Comparison of ENCODE assay signal across 26 cellular contexts in genomic region chr12:42953021-42953420, GRCh38.
"Had no signal": no experiment of that assay in that cellular context is flagged by ENCODE, and none has a peak within 500 bp of the region (broad histone marks: within the 10 kb centered on the region; RNA-seq: fewer than 3 reads in every experiment).

No MANE protein-coding gene starts in this region.

- H3K9ac ChIP-seq: neural progenitor cell, parathyroid adenoma had no signal

- H3K36me3 ChIP-seq: neural progenitor cell, ovary, right lobe of liver, sigmoid colon, stomach, thoracic aorta, thyroid gland, tibial nerve, upper lobe of left lung, vagina had no signal

- H3K27ac ChIP-seq: neural progenitor cell, ovary, parathyroid adenoma, psoas muscle, right lobe of liver, sigmoid colon, skin epidermis, stomach, thoracic aorta, thyroid gland, tibial nerve, upper lobe of left lung, vagina had no signal

- DNase-seq: naive thymus-derived CD4-positive, alpha-beta T cell; natural killer cell; occipital lobe; ovary; posterior cingulate gyrus; psoas muscle; right cardiac atrium; right lobe of liver; sigmoid colon; stimulated activated CD4-positive, alpha-beta T cell treated with anti-CD3 and anti-CD28 coated beads, Interleukin-15, amount 100 ng/mL, for 24 hours; stimulated activated CD4-positive, alpha-beta T cell treated with anti-CD3 and anti-CD28 coated beads, Interleukin-2, amount 100 ng/mL, for 24 hours; stimulated activated CD4-positive, alpha-beta T cell treated with anti-CD3 and anti-CD28 coated beads, Interleukin-2, amount 100 ng/mL, for 48 hours; stimulated activated CD4-positive, alpha-beta T cell treated with anti-CD3 and anti-CD28 coated beads, Interleukin-4, amount 100 ng/mL, for 24 hours; stimulated activated naive B cell treated with anti-CD40 and anti-IgM and Interleukin-4, amounts not matched to agents 10 μg/mL and 1 μg/mL and 100 μg/mL, for 72 hours; stimulated activated naive CD4-positive, alpha-beta T cell treated with Interleukin-2 at 50 U/mL for 16 hours; stomach; thyroid gland; trophoblast cell; upper lobe of left lung had no signal

- H3K27me3 ChIP-seq: neural progenitor cell, ovary, right lobe of liver, sigmoid colon, stomach, thyroid gland, tibial nerve, upper lobe of left lung, vagina had no signal

- H2AFZ ChIP-seq: neural progenitor cell, parathyroid adenoma had no signal

- H3K9me3 ChIP-seq: ovary, psoas muscle, right lobe of liver, thoracic aorta, thyroid gland, upper lobe of left lung, vagina had no signal

- H3K4me3 ChIP-seq: neural progenitor cell, ovary, psoas muscle, right lobe of liver, sigmoid colon, skin epidermis, smooth muscle cell, stomach, thoracic aorta, thyroid gland, tibial nerve, upper lobe of left lung, vagina had no signal

- H3K79me2 ChIP-seq: parathyroid adenoma had no signal

- H3K4me2 ChIP-seq: neural progenitor cell, smooth muscle cell had no signal

- H3K4me1 ChIP-seq: neural progenitor cell, parathyroid adenoma, psoas muscle, right lobe of liver, sigmoid colon, stomach, thyroid gland, tibial nerve, upper lobe of left lung, vagina had no signal
